ENCODE assay signal across 26 cellular contexts in genomic region chr5:137896560-137896959, GRCh38. TPM values are rescaled to one million over a fixed set of nuclear protein-coding genes. Genes with fewer than 3 reads are reported as not detected.
A peak's percentile ranks its signal among the peaks of the same experiment; 100 is the strongest.
DNase-seq lines count a peak whose midpoint lies in the region; ATAC-seq, FAIRE-seq and TF ChIP-seq lines count a peak whose summit lies in the region.
"Had no signal": no experiment of that assay in that cellular context is flagged by ENCODE, and none has a peak within 500 bp of the region (broad histone marks: within the 10 kb centered on the region; RNA-seq: fewer than 3 reads in every experiment).

No MANE protein-coding gene starts in this region.

- H3K27me3 ChIP-seq in endothelial cell of umbilical vein (ENCODE audit: control insufficient read depth in 2 of 2, insufficient read depth in 2 of 2, low read length in 2 of 2): no peaks in the 10 kb centered on the region
- H3K27me3 ChIP-seq in parathyroid adenoma (ENCODE audit: control insufficient read depth, insufficient read depth, low read length): no peaks in the 10 kb centered on the region
- H3K27me3 ChIP-seq in HAP-1 (ENCODE audit: low read depth): no peaks in the 10 kb centered on the region
- H3K27me3 ChIP-seq: BLaER1 treated with 17β-estradiol and CSF1 and Interleukin-3, amounts not matched to agents 10 nM and 100 nM had no signal

- no peaks in the 10 kb centered on the region for H3K27me3 Mint-ChIP-seq in Calu3 (ENCODE audit: unreplicated experiment)

- no peaks in the 10 kb centered on the region for H3K9me3 Mint-ChIP-seq in Calu3 (ENCODE audit: low read depth, unreplicated experiment)
- H3K9me3 Mint-ChIP-seq: CD4-positive, alpha-beta T cell had no signal

- ATAC-seq in GM19452 (IDR thresholded peaks at IDR 0.05; ENCODE audit: unreplicated experiment) (no peak), GM21515 (IDR thresholded peaks at IDR 0.05; ENCODE audit: unreplicated experiment) (no peak)
- ATAC-seq: HCT116, Panc1 had no signal

- H3K9me3 ChIP-seq in endothelial cell of umbilical vein (replicated peaks; ENCODE audit: control insufficient read depth, insufficient read depth, low read length): no peaks in the 10 kb centered on the region
- no peaks in the 10 kb centered on the region for H3K9me3 ChIP-seq in parathyroid adenoma (ENCODE audit: control insufficient read depth, low read length)
- no peaks in the 10 kb centered on the region for H3K9me3 ChIP-seq in HAP-1
- H3K9me3 ChIP-seq: BLaER1 treated with 17β-estradiol and CSF1 and Interleukin-3, amounts not matched to agents 10 nM and 100 nM had no signal

- H2AFZ ChIP-seq in endothelial cell of umbilical vein (ENCODE audit: low read depth, low read length) (no peak overlapping the region), parathyroid adenoma (peak overlapping the region; percentile 17)
- H2AFZ ChIP-seq: GM23248 had no signal

- H3K9ac ChIP-seq in endothelial cell of umbilical vein (replicated peaks; ENCODE audit: extremely low read depth, insufficient read depth, low read length) (no peak overlapping the region), parathyroid adenoma (no peak overlapping the region)
- H3K9ac ChIP-seq: BLaER1 treated with 17β-estradiol and CSF1 and Interleukin-3, amounts not matched to agents 10 nM and 100 nM; GM23248; KMS-11 had no signal

- no peak for TF ChIP-seq POLR2A in endothelial cell of umbilical vein (IDR thresholded peaks at IDR 0.05; ENCODE audit: low read depth, low read length)

- peak overlapping the region; percentile 89 for H3K27ac ChIP-seq in VCaP
- H3K27ac ChIP-seq in endothelial cell of umbilical vein (ENCODE audit: insufficient read depth, low read depth, low read length): peak overlapping the region; percentile 21
- H3K27ac ChIP-seq in parathyroid adenoma: peak overlapping the region; percentile 90
- H3K27ac ChIP-seq: BLaER1 treated with 17β-estradiol and CSF1 and Interleukin-3, amounts not matched to agents 10 nM and 100 nM; GM23248; KMS-11 had no signal

- H3K4me2 ChIP-seq in endothelial cell of umbilical vein (ENCODE audit: insufficient read depth, low read length): no peak overlapping the region
- no peak overlapping the region for H3K4me2 ChIP-seq in parathyroid adenoma (ENCODE audit: low read length)
- H3K4me2 ChIP-seq: BLaER1 treated with 17β-estradiol and CSF1 and Interleukin-3, amounts not matched to agents 10 nM and 100 nM; KMS-11 had no signal

- CTCF ChIA-PET in Calu3 (lab: Charles Lee): interaction anchor here (0.6 to 1.0 kb wide), 6 partner anchors 14 to 385 kb away, joined by 3 to 5 read pairs (median 4); no protein-coding TSS in a partner anchor
- CTCF ChIA-PET in endothelial cell of umbilical vein (lab: Charles Lee): interaction anchor here (0.7 to 3.6 kb wide), 7 partner anchors 13 to 173 kb away, joined by 3 to 14 read pairs (median 3); no protein-coding TSS in a partner anchor

- no peaks in the 10 kb centered on the region for H3K9me1 ChIP-seq in endothelial cell of umbilical vein (replicated peaks; ENCODE audit: control insufficient read depth, extremely low read depth, insufficient read depth, low read length)

- H3K4me1 Mint-ChIP-seq in Calu3 (ENCODE audit: low read depth, unreplicated experiment): peaks cover 30% of the 10 kb centered on the region

- no peaks in the 10 kb centered on the region for H3K36me3 Mint-ChIP-seq in Calu3 (ENCODE audit: insufficient read depth, unreplicated experiment)

- TF ChIP-seq CTCF in Calu3 (IDR thresholded peaks at IDR 0.05; ENCODE audit: unreplicated experiment): no peak
- TF ChIP-seq CTCF in VCaP (conservative IDR thresholded peaks at IDR 0.05): no peak
- no peak for TF ChIP-seq CTCF in endothelial cell of umbilical vein (IDR thresholded peaks at IDR 0.05; ENCODE audit: extremely low read depth in 1 of 2, insufficient read depth in 1 of 2, low read depth in 1 of 2, low read length in 2 of 2)
- no peak for TF ChIP-seq CTCF in parathyroid adenoma (IDR thresholded peaks at IDR 0.05)

- intact Hi-C loops in Calu3 (cut with micrococcal nuclease; ENCODE audit: unreplicated experiment): no loop called here
- intact Hi-C loops in endothelial cell of umbilical vein (cut with micrococcal nuclease): no loop called here

- no peaks in the 10 kb centered on the region for H4K20me1 ChIP-seq in endothelial cell of umbilical vein (replicated peaks; ENCODE audit: control insufficient read depth, extremely low read depth, insufficient read depth, low read length)
- H4K20me1 ChIP-seq: BLaER1 treated with 17β-estradiol and CSF1 and Interleukin-3, amounts not matched to agents 10 nM and 100 nM had no signal

- dilution Hi-C loops in endothelial cell of umbilical vein (cut with MboI; ENCODE audit: extremely low pct_ligation_motif_present, low sequenced_read_pairs): no loop called here

- in situ Hi-C loops in HAP-1 (cut with MboI; ENCODE audit: low sequenced_read_pairs): no loop called here

- no peak overlapping the region for H3K4me3 ChIP-seq in endothelial cell of umbilical vein (replicated peaks in 1 of 3; ENCODE audit: insufficient read depth in 1 of 3, low read depth in 1 of 3, low read length in 3 of 3)
- H3K4me3 ChIP-seq in parathyroid adenoma (ENCODE audit: low read depth, low read length): no peak overlapping the region
- no peak overlapping the region for H3K4me3 ChIP-seq in HAP-1
- H3K4me3 ChIP-seq: BLaER1 treated with 17β-estradiol and CSF1 and Interleukin-3, amounts not matched to agents 10 nM and 100 nM; GM23248 had no signal

- peak; percentile 81 for FAIRE-seq in endothelial cell of umbilical vein (lab: Jason Lieb, UNC)
- FAIRE-seq: GM19239 had no signal

- peak; percentile 45 for DNase-seq in Calu3
- peak; percentile 73 for DNase-seq in endothelial cell of umbilical vein (ENCODE audit: low read depth, low spot score)
- no peak for DNase-seq in HAP-1 (ENCODE audit: low spot score in 2 of 2)
- DNase-seq: CD4-positive, alpha-beta T cell; DMS79; GM23248; IMR-90; MM.1S; NCI-H1417; NCI-H1694; NCI-H2029 treated with DMSO at 0.1 percent for 48 hours; NCI-H2227 treated with DMSO at 0.1 percent for 48 hours; NCI-H526 treated with DMSO at 0.1 percent for 48 hours; SHP77 treated with DMSO at 0.1 percent for 48 hours had no signal

- POLR2A ChIA-PET in endothelial cell of umbilical vein (lab: Charles Lee): no interaction called here

- no peaks in the 10 kb centered on the region for H3K79me2 ChIP-seq in endothelial cell of umbilical vein (ENCODE audit: control insufficient read depth, insufficient read depth, low read length)
- no peaks in the 10 kb centered on the region for H3K79me2 ChIP-seq in parathyroid adenoma

- no peaks in the 10 kb centered on the region for H3K36me3 ChIP-seq in endothelial cell of umbilical vein (ENCODE audit: control insufficient read depth in 2 of 2, extremely low read depth in 1 of 2, insufficient read depth in 2 of 2, low read length in 2 of 2)
- no peaks in the 10 kb centered on the region for H3K36me3 ChIP-seq in parathyroid adenoma (ENCODE audit: control insufficient read depth, insufficient read depth, low read length)
- H3K36me3 ChIP-seq in HAP-1 (replicated peaks): no peaks in the 10 kb centered on the region
- H3K36me3 ChIP-seq: BLaER1 treated with 17β-estradiol and CSF1 and Interleukin-3, amounts not matched to agents 10 nM and 100 nM had no signal

- H3K4me1 ChIP-seq in endothelial cell of umbilical vein (ENCODE audit: control insufficient read depth, extremely low read depth, insufficient read depth, low read length) (peaks cover 37% of the 10 kb centered on the region), parathyroid adenoma (peaks cover 30% of the 10 kb centered on the region), HAP-1 (no peaks in the 10 kb centered on the region; the same call in 1 of the 2 replicates)

- no peak overlapping the region for H3K4me3 Mint-ChIP-seq in Calu3 (ENCODE audit: low read depth, unreplicated experiment)
- H3K4me3 Mint-ChIP-seq: CD4-positive, alpha-beta T cell had no signal

- BruUV-seq in Calu3 (replicated peaks; lab: Mats Ljungman, UMichigan) (no TSS peak), endothelial cell of umbilical vein (replicated peaks; lab: Mats Ljungman, UMichigan) (no TSS peak)

- H3K27ac Mint-ChIP-seq in Calu3 (ENCODE audit: unreplicated experiment): peak overlapping the region; percentile 34
- H3K27ac Mint-ChIP-seq: CD4-positive, alpha-beta T cell had no signal

TF ChIP-seq in endothelial cell of umbilical vein, 7 proteins besides CTCF, POLR2A, EP300 and RAD21:
- TF ChIP-seq POLR2AphosphoS5 (IDR thresholded peaks at IDR 0.05; ENCODE audit: insufficient read depth, low read depth, low read length) (peak; percentile 25), EZH2 (IDR thresholded peaks at IDR 0.05; ENCODE audit: borderline replicate concordance, low read depth, low read length, severe bottlenecking) (no peak), MAX (IDR thresholded peaks at IDR 0.05; ENCODE audit: insufficient read depth, insufficient read length) (no peak), JUN (IDR thresholded peaks at IDR 0.05; ENCODE audit: borderline replicate concordance, insufficient read depth, insufficient read length, low read depth) (peak; percentile 27), FOS (IDR thresholded peaks at IDR 0.05; ENCODE audit: borderline replicate concordance, insufficient read depth, low read length) (peak; percentile 84), MYC (IDR thresholded peaks at IDR 0.05; ENCODE audit: low read depth, low read length) (no peak), GATA2 (IDR thresholded peaks at IDR 0.05; ENCODE audit: insufficient read depth, insufficient read length, low read depth, low read length) (peak; percentile 64)
TF ChIP-seq in endothelial cell of umbilical vein: peak in this region for 4.

RNA-seq across cellular contexts. Expression of gene PKD2L2, which starts 7.3 kb away (rescaled TPM):
- not detected in 2 replicates for total RNA-seq in Calu3 (2022)
- total RNA-seq in endothelial cell of umbilical vein: not detected in 2 replicates
- not detected in 2 replicates for polyA plus RNA-seq in endothelial cell of umbilical vein
- polyA plus RNA-seq in endothelial cell of umbilical vein (2011; cell fraction: cytosol; rRNA removed): not detected in 2 replicates
- not detected in 2 replicates for polyA plus RNA-seq in endothelial cell of umbilical vein (2011; cell fraction: nucleus; rRNA removed)
- polyA plus RNA-seq in endothelial cell of umbilical vein (2012): not detected in 2 replicates
- not detected in 2 replicates for polyA minus RNA-seq in endothelial cell of umbilical vein
- polyA minus RNA-seq in endothelial cell of umbilical vein (2011; cell fraction: cytosol; rRNA and poly(A)+ RNA removed): not detected
- not detected in 2 replicates for polyA minus RNA-seq in endothelial cell of umbilical vein (2011; cell fraction: nucleus; rRNA and poly(A)+ RNA removed)
- total RNA-seq: A172; CD4-positive, alpha-beta T cell; GM23248; IMR-90; NCI-H460 had no signal
- polyA plus RNA-seq: GM23248, IMR-90 had no signal

RNA-seq across cellular contexts. Expression of gene MYOT, which starts 28.9 kb away (rescaled TPM):
- total RNA-seq in Calu3 (2022) (not detected in 2 replicates), endothelial cell of umbilical vein (not detected in 2 replicates)
- not detected in 2 replicates for polyA plus RNA-seq in endothelial cell of umbilical vein
- polyA plus RNA-seq in endothelial cell of umbilical vein (2011; cell fraction: cytosol; rRNA removed): not detected in 2 replicates
- polyA plus RNA-seq in endothelial cell of umbilical vein (2011; cell fraction: nucleus; rRNA removed): not detected in 2 replicates
- polyA plus RNA-seq in endothelial cell of umbilical vein (2012): not detected in 2 replicates
- not detected in 2 replicates for polyA minus RNA-seq in endothelial cell of umbilical vein
- polyA minus RNA-seq in endothelial cell of umbilical vein (2011; cell fraction: cytosol; rRNA and poly(A)+ RNA removed): not detected
- polyA minus RNA-seq in endothelial cell of umbilical vein (2011; cell fraction: nucleus; rRNA and poly(A)+ RNA removed): not detected in 2 replicates
- total RNA-seq: A172; CD4-positive, alpha-beta T cell; GM23248; IMR-90; NCI-H460 had no signal
- polyA plus RNA-seq: AG04450, IMR-90 had no signal

Comparison
In these comparisons a context has a peak if more than half of its experiments do, and no peak if none do; other contexts are left out.
1. DNase-seq: peak in Calu3 (single experiment) and endothelial cell of umbilical vein (single experiment); none in HAP-1 (0 of 2).
2. H3K27ac ChIP-seq: peak in every context shown above with its lines; median percentile 90 in parathyroid adenoma; 89 in VCaP; 21 in endothelial cell of umbilical vein.